7 cellular contexts compared by ENCODE assay signal in genomic region chr17:48892940-48893645, GRCh38. TPM values are rescaled to one million over a fixed set of nuclear protein-coding genes. Genes with fewer than 3 reads are reported as not detected.
DNase-seq lines count a peak whose midpoint lies in the region; ATAC-seq and TF ChIP-seq lines count a peak whose summit lies in the region.

No MANE protein-coding gene starts in this region.

- peaks cover 1% of the 10 kb centered on the region for H3K79me2 ChIP-seq in trophoblast cell (ENCODE audit: control insufficient read depth, insufficient read depth, low read length, poor library complexity)

- H3K9ac ChIP-seq in trophoblast cell (ENCODE audit: low read length) = peak overlapping the region; percentile 59

- H3K36me3 ChIP-seq in Panc1 (ENCODE audit: control insufficient read depth, insufficient read depth, low read length) = peaks cover 22% of the 10 kb centered on the region
- H3K36me3 ChIP-seq in trophoblast cell (ENCODE audit: control insufficient read depth in 1 of 2, insufficient read depth in 2 of 2, low read length in 2 of 2) = peaks cover 9 to 10% of the 10 kb centered on the region in 2 experiments

- H4K8ac ChIP-seq in trophoblast cell (ENCODE audit: low read depth, low read length) = peak overlapping the region; percentile 22

- TF ChIP-seq POLR2A in erythroblast (IDR thresholded peaks at IDR 0.05; ENCODE audit: low read length) = peak; percentile 38

- peaks cover 2% of the 10 kb centered on the region for H3K79me1 ChIP-seq in trophoblast cell (ENCODE audit: low read length)

- POLR2A ChIA-PET in Panc1 (lab: Charles Lee) = interaction anchor here (0.5 to 2.2 kb wide), 6 partner anchors 10 to 270 kb away, joined by 3 to 14 read pairs (median 6); no protein-coding TSS in a partner anchor

- ATAC-seq in GM21367 (IDR thresholded peaks at IDR 0.05; ENCODE audit: unreplicated experiment) = peak; percentile 1
- peak; percentile 0 for ATAC-seq in Panc1
- ATAC-seq in omental fat pad (ENCODE audit: low FRiP score) = no peak

- no peak for TF ChIP-seq CTCF in Panc1 (IDR thresholded peaks at IDR 0.05)
- TF ChIP-seq CTCF in omental fat pad (IDR thresholded peaks at IDR 0.05) = no peak

- in situ Hi-C loops in Panc1 (cut with HindIII; ENCODE audit: low pct_unique_long_range_greater_than_20kb, low sequenced_read_pairs) = no loop called here

- TSS peak; percentile 83 for BruUV-seq in Panc1 (replicated peaks; lab: Mats Ljungman, UMichigan)

- no peak overlapping the region for H2BK12ac ChIP-seq in trophoblast cell (ENCODE audit: low read length)

- CTCF ChIA-PET in Panc1 (lab: Charles Lee) = interaction anchor here (0.6 to 1.1 kb wide), 7 partner anchors 9 to 257 kb away, joined by 3 to 14 read pairs (median 6); no protein-coding TSS in a partner anchor

- H3K23ac ChIP-seq in trophoblast cell (ENCODE audit: low read length) = no peak overlapping the region

- H3K4me2 ChIP-seq in trophoblast cell (ENCODE audit: low read length) = peak overlapping the region; percentile 75

- H3K27me3 ChIP-seq in Panc1 (ENCODE audit: control insufficient read depth, insufficient read depth, low read length) (no peaks in the 10 kb centered on the region), trophoblast cell (ENCODE audit: insufficient read depth, low read length) (no peaks in the 10 kb centered on the region)

- no peak overlapping the region for H2AK5ac ChIP-seq in trophoblast cell (ENCODE audit: low read length)

- H3K4me1 ChIP-seq in Panc1 (ENCODE audit: control insufficient read depth, insufficient read depth, low read length) = peaks cover 18% of the 10 kb centered on the region
- H3K4me1 ChIP-seq in trophoblast cell (ENCODE audit: control insufficient read depth in 1 of 2, insufficient read depth in 2 of 2, low read length in 2 of 2) = peaks cover 3 to 5% of the 10 kb centered on the region in 2 experiments

- no peak overlapping the region for H4K91ac ChIP-seq in trophoblast cell (ENCODE audit: low read depth, low read length)

- peak overlapping the region; percentile 34 for H2AFZ ChIP-seq in trophoblast cell (ENCODE audit: insufficient read depth, low read length, poor library complexity)

- no peak overlapping the region for H2BK120ac ChIP-seq in trophoblast cell (ENCODE audit: insufficient read depth, low read length, poor library complexity)

- H3K9me3 ChIP-seq in Panc1 (ENCODE audit: control insufficient read depth, insufficient read depth, low read depth, low read length) = no peaks in the 10 kb centered on the region
- no peaks in the 10 kb centered on the region for H3K9me3 ChIP-seq in trophoblast cell (ENCODE audit: insufficient read depth, low read depth, low read length)

- no CpG with 5 or more reads among the region's 24 CpGs for WGBS in trophoblast cell (ENCODE audit: extremely low coverage, insufficient coverage, insufficient read length)

- H3K18ac ChIP-seq in trophoblast cell (ENCODE audit: low read length) = peak overlapping the region; percentile 9

- no peak overlapping the region for H2BK5ac ChIP-seq in trophoblast cell (ENCODE audit: low read depth, low read length, poor library complexity)

- peak overlapping the region; percentile 7 for H4K12ac ChIP-seq in trophoblast cell (ENCODE audit: low read depth, low read length)

- peak overlapping the region; percentile 80 to 95 for H3K4me3 ChIP-seq in Panc1 (ENCODE audit: low read depth in 2 of 2, low read length in 2 of 2)
- H3K4me3 ChIP-seq in trophoblast cell (ENCODE audit: low read depth, low read length) = peak overlapping the region; percentile 94

- H3K27ac ChIP-seq in Panc1 (ENCODE audit: low read length) (peak overlapping the region; percentile 97), trophoblast cell (ENCODE audit: low read depth, low read length) (peak overlapping the region; percentile 46)

- intact Hi-C loops in Panc1 (cut with micrococcal nuclease; ENCODE audit: unreplicated experiment) = no loop called here
- intact Hi-C loops in head of caudate nucleus (cut with DNase I) = loop anchor here (1.0 kb wide), 1 partner anchor 15 kb away; the partner anchor contains the start of gene UBE2Z

- no peak for DNase-seq in Panc1 (ENCODE audit: low read depth, low spot score)
- DNase-seq in erythroblast (lab: John Stamatoyannopoulos, UW) = peak in 1 of 2 experiments; percentile 33
- DNase-seq in trophoblast cell = no peak
- no peak for DNase-seq in head of caudate nucleus
- no peak for DNase-seq in germinal center (ENCODE audit: low spot score)
- DNase-seq in omental fat pad (ENCODE audit: low spot score) = no peak

- H3K4ac ChIP-seq in trophoblast cell (ENCODE audit: low read depth, low read length) = peak overlapping the region; percentile 21

- H3K14ac ChIP-seq in trophoblast cell (ENCODE audit: low read length) = peak overlapping the region; percentile 12

RNA-seq across cellular contexts. Expression of gene ATP5MC1, which starts 0.5 kb away (rescaled TPM):
- total RNA-seq in Panc1 (2021; ENCODE audit: unreplicated experiment) = 296 TPM
- polyA plus RNA-seq in Panc1 (2012; ENCODE audit: insufficient read length) = 413 TPM
- polyA plus RNA-seq in trophoblast cell (2013) = 83.5 and 87.4 TPM in 2 replicates
- total RNA-seq in omental fat pad = 100 to 1,000 TPM in 1 of 4 donors, 10 to 100 TPM in 3; 47.9 to 106 (median 83.0) TPM

RNA-seq across cellular contexts. Expression of gene UBE2Z, which starts 15.1 kb away (rescaled TPM):
- total RNA-seq in Panc1 (2021; ENCODE audit: unreplicated experiment) (223 TPM), omental fat pad (10 to 100 TPM; 54.0 to 63.2 (median 56.5) TPM)
- 149 TPM for polyA plus RNA-seq in Panc1 (2012; ENCODE audit: insufficient read length)
- polyA plus RNA-seq in trophoblast cell (2013) = 60.3 and 60.7 TPM in 2 replicates

RNA-seq across cellular contexts. Expression of gene SNF8, which starts 51.5 kb away (rescaled TPM):
- total RNA-seq in Panc1 (2021; ENCODE audit: unreplicated experiment) (371 TPM), omental fat pad (10 to 100 TPM; 64.0 to 91.9 (median 76.8) TPM)
- 299 TPM for polyA plus RNA-seq in Panc1 (2012; ENCODE audit: insufficient read length)
- polyA plus RNA-seq in trophoblast cell (2013) = 91.5 and 92.2 TPM in 2 replicates
